Comparison of ENCODE assay signal across 20 cellular contexts in the genomic region with DNA sequence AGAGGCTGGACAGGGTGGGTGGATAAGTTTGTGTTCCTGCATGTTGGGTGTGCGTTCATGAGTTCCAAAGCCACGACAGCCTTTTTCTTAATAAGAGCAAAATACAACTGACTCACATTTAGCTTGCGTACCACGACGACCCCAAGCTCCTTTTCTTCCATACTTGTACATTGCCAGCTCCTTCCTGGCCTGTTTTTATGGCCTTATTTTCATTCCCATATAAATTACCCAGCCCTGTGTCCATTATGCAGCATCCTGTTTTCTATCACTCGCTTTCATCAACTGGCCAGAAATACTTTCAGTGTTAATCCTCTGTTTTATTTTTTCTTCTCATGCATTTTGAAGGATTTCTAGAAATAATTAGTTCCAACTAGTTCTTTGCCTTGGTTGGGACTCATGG.
DNase-seq lines count a peak whose midpoint lies in the region; ATAC-seq and TF ChIP-seq lines count a peak whose summit lies in the region.
"Had no signal": no experiment of that assay in that cellular context is flagged by ENCODE, and none has a peak within 500 bp of the region (broad histone marks: within the 10 kb centered on the region; RNA-seq: fewer than 3 reads in every experiment).

No MANE protein-coding gene starts in this region.

- H3K9me3 ChIP-seq in vagina, result no peaks in the 10 kb centered on the region
- H3K9me3 ChIP-seq: BLaER1, Caco-2 had no signal

- H3K36me3 Mint-ChIP-seq in activated naive CD4-positive, alpha-beta T cell treated with anti-CD3 and anti-CD28 coated beads, Interleukin-2, amount 50 U/mL, for 24 hours, result no peaks in the 10 kb centered on the region
- H3K36me3 Mint-ChIP-seq in activated naive CD4-positive, alpha-beta T cell treated with anti-CD3 and anti-CD28 coated beads, Interleukin-2, amount 50 U/mL, for 72 hours, result peaks cover 5 to 23% of the 10 kb centered on the region in 2 donors
- H3K36me3 Mint-ChIP-seq in activated naive CD8-positive, alpha-beta T cell treated with anti-CD3 and anti-CD28 coated beads for 36 hours, result peaks cover 2% of the 10 kb centered on the region
- H3K36me3 Mint-ChIP-seq: CD4-positive, CD25-positive, alpha-beta regulatory T cell; CD8-positive, alpha-beta T cell had no signal

- peaks cover 10% of the 10 kb centered on the region for H3K4me1 ChIP-seq in vagina

- no peak overlapping the region for H3K4me3 Mint-ChIP-seq in activated naive CD4-positive, alpha-beta T cell treated with anti-CD3 and anti-CD28 coated beads, Interleukin-2, amount 50 U/mL, for 24 hours
- H3K4me3 Mint-ChIP-seq in activated naive CD8-positive, alpha-beta T cell treated with anti-CD3 and anti-CD28 coated beads for 36 hours, result no peak overlapping the region
- H3K4me3 Mint-ChIP-seq: B cell; CD4-positive, CD25-positive, alpha-beta regulatory T cell; CD8-positive, alpha-beta T cell; GM23338; H9 had no signal

- TF ChIP-seq CTCF in fibroblast of villous mesenchyme (IDR thresholded peaks at IDR 0.05; ENCODE audit: insufficient read depth, low read depth, low read length), result no peak
- TF ChIP-seq CTCF in vagina (IDR thresholded peaks at IDR 0.05), result no peak

- H3K27ac Mint-ChIP-seq in activated naive CD4-positive, alpha-beta T cell treated with anti-CD3 and anti-CD28 coated beads, Interleukin-2, amount 50 U/mL, for 24 hours, result peak overlapping the region; percentile 61
- H3K27ac Mint-ChIP-seq in activated naive CD4-positive, alpha-beta T cell treated with anti-CD3 and anti-CD28 coated beads, Interleukin-2, amount 50 U/mL, for 72 hours, result no peak overlapping the region
- H3K27ac Mint-ChIP-seq in activated naive CD8-positive, alpha-beta T cell treated with anti-CD3 and anti-CD28 coated beads for 36 hours, result no peak overlapping the region
- H3K27ac Mint-ChIP-seq: B cell; CD8-positive, alpha-beta T cell; GM23338; H9 had no signal

- TF ChIP-seq POLR2A in vagina (IDR thresholded peaks at IDR 0.05), result no peak

- DNase-seq in activated naive CD4-positive, alpha-beta T cell treated with anti-CD3 and anti-CD28 coated beads, Interleukin-2, amount 50 U/mL, for 72 hours (ENCODE audit: low spot score in 2 of 2), result no peak
- peak; percentile 88 for DNase-seq in fibroblast of villous mesenchyme (ENCODE audit: low read depth)
- no peak for DNase-seq in vagina (ENCODE audit: extremely low spot score in 2 of 2)
- no peak for DNase-seq in NCI-H1436 treated with DMSO at 0.1 percent for 48 hours (lab: John Stamatoyannopoulos, UW)
- DNase-seq in activated naive CD8-positive, alpha-beta T cell treated with anti-CD3 and anti-CD28 coated beads for 36 hours, result no peak
- DNase-seq: Caco-2; CD4-positive, CD25-positive, alpha-beta regulatory T cell; CD8-positive, alpha-beta T cell; DMS153; DND-41; EL; GF-D8; H9 had no signal

- H3K4me3 ChIP-seq in fibroblast of villous mesenchyme (ENCODE audit: low read depth, low read length) (no peak overlapping the region), vagina (no peak overlapping the region)
- H3K4me3 ChIP-seq: BLaER1, GM23338 had no signal

- no peaks in the 10 kb centered on the region for H3K27me3 Mint-ChIP-seq in activated naive CD4-positive, alpha-beta T cell treated with anti-CD3 and anti-CD28 coated beads, Interleukin-2, amount 50 U/mL, for 24 hours
- H3K27me3 Mint-ChIP-seq in activated naive CD8-positive, alpha-beta T cell treated with anti-CD3 and anti-CD28 coated beads for 36 hours, result no peaks in the 10 kb centered on the region

- peaks cover 68% of the 10 kb centered on the region for H3K4me1 Mint-ChIP-seq in activated naive CD4-positive, alpha-beta T cell treated with anti-CD3 and anti-CD28 coated beads, Interleukin-2, amount 50 U/mL, for 24 hours
- H3K4me1 Mint-ChIP-seq in activated naive CD8-positive, alpha-beta T cell treated with anti-CD3 and anti-CD28 coated beads for 36 hours, result peaks cover 30% of the 10 kb centered on the region

- H3K27me3 ChIP-seq in vagina, result no peaks in the 10 kb centered on the region
- H3K27me3 ChIP-seq: BLaER1 had no signal

- intact Hi-C loops in vagina (cut with DNase I), result no loop called here

- no peak for ATAC-seq in activated naive CD4-positive, alpha-beta T cell treated with anti-CD3 and anti-CD28 coated beads, Interleukin-2, amount 50 U/mL, for 72 hours
- ATAC-seq: CD8-positive, alpha-beta T cell; GM23338; HCT116 had no signal

- no peaks in the 10 kb centered on the region for H3K36me3 ChIP-seq in vagina
- H3K36me3 ChIP-seq: BLaER1 had no signal

- no peaks in the 10 kb centered on the region for H3K9me3 Mint-ChIP-seq in activated naive CD4-positive, alpha-beta T cell treated with anti-CD3 and anti-CD28 coated beads, Interleukin-2, amount 50 U/mL, for 24 hours
- H3K9me3 Mint-ChIP-seq in activated naive CD4-positive, alpha-beta T cell treated with anti-CD3 and anti-CD28 coated beads, Interleukin-2, amount 50 U/mL, for 72 hours, result peaks cover 0 to 9% of the 10 kb centered on the region in 2 donors
- H3K9me3 Mint-ChIP-seq in activated naive CD8-positive, alpha-beta T cell treated with anti-CD3 and anti-CD28 coated beads for 36 hours, result no peaks in the 10 kb centered on the region
- H3K9me3 Mint-ChIP-seq: CD4-positive, CD25-positive, alpha-beta regulatory T cell; CD8-positive, alpha-beta T cell; GM23338; H9 had no signal

- H3K27ac ChIP-seq in vagina, result peak overlapping the region; percentile 31
- H3K27ac ChIP-seq: 22Rv1, BLaER1, C4-2B had no signal
